7 cellular contexts compared by ENCODE assay signal in the genomic region with DNA sequence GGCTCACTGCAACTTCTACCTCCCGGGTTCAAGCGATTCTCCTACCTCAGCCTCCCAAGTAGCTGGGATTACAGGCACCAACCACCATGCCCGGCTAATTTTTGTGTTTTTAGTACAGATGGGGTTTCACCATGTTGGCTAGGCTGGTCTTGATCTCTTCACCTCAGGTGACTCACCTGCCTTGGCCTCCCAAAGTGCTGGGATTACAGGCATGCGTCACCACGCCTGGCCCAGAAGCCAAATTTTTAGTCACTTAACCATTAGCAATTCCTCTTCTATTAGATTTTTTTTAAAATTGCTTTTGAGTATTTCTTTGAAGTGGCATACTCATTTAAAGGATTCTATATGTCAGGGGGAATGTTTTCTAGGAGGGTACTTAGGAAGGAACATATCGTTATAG.
DNase-seq lines count a peak whose midpoint lies in the region; ATAC-seq and TF ChIP-seq lines count a peak whose summit lies in the region.
"Not testable (repeated sequence)": the region's sequence is repeated elsewhere in the genome, so short reads cannot be mapped to it uniquely, and the experiment has no call there.

No MANE protein-coding gene starts in this region.

- CTCF ChIA-PET in PC-3 (lab: Charles Lee): not testable (repeated sequence)

- not testable (repeated sequence) for BruUV-seq in PC-3 (replicated peaks; lab: Mats Ljungman, UMichigan)

- peak overlapping the region; percentile 25; the same call in 1 of the 2 replicates for H3K9ac ChIP-seq in PC-3 (ENCODE audit: low read length)
- not testable (repeated sequence) for H3K9ac ChIP-seq in adipocyte (ENCODE audit: low read length)

- H4K20me1 ChIP-seq in PC-3 (ENCODE audit: low read length): not testable (repeated sequence)

- H3K4me1 ChIP-seq in PC-3 (ENCODE audit: insufficient read depth, low read length); adipocyte (ENCODE audit: control insufficient read depth, insufficient read depth, low read length): not testable (repeated sequence)
- H3K4me1 ChIP-seq in sigmoid colon (peaks cover 0 to 40% (median 19%) of the 10 kb centered on the region in 4 donors), transverse colon (peaks cover 1 to 18% (median 10%) of the 10 kb centered on the region in 4 donors)

- not testable (repeated sequence) for TF ChIP-seq POLR2A in sigmoid colon (IDR thresholded peaks at IDR 0.05); transverse colon (IDR thresholded peaks at IDR 0.05)

- intact Hi-C loops in PC-3 (cut with micrococcal nuclease); sigmoid colon (cut with DNase I): not testable (repeated sequence)
- intact Hi-C loops in transverse colon (cut with DNase I; ENCODE audit: low total_unique reads): loop anchor here (10.0 kb wide), 1 partner anchor 115 kb away; a partner anchor contains a TSS

- in situ Hi-C loops in transverse colon (cut with MboI; ENCODE audit: low pct_ligation_motif_present in 1 of 4, low pct_unique_long_range_greater_than_20kb in 1 of 4, low sequenced_read_pairs in 3 of 4): not testable (repeated sequence)

- POLR2A ChIA-PET in PC-3 (lab: Charles Lee; ENCODE audit: unreplicated experiment): not testable (repeated sequence)

- WGBS in sigmoid colon, 2 donors: 97 to 98% methylated on average over 6 of the region's 6 CpGs
- 97 to 98% methylated on average over 6 of the region's 6 CpGs for WGBS in transverse colon (ENCODE audit: low coverage in 1 of 2), 2 donors

- not testable (repeated sequence) for TF ChIP-seq CTCF in PC-3 (conservative IDR thresholded peaks at IDR 0.05; ENCODE audit: low read depth, low read length); epithelial cell of esophagus (IDR thresholded peaks at IDR 0.05; ENCODE audit: insufficient read depth, low read depth, low read length, missing control alignments); sigmoid colon (IDR thresholded peaks at IDR 0.05); transverse colon (IDR thresholded peaks at IDR 0.05)

- not testable (repeated sequence) for H3K27me3 ChIP-seq in PC-3 (ENCODE audit: low read length); adipocyte (replicated peaks; ENCODE audit: control insufficient read depth, insufficient read depth, low read length); sigmoid colon; transverse colon

- H3K4me3 ChIP-seq in PC-3 (ENCODE audit: low read length); epithelial cell of esophagus (ENCODE audit: low read length); sigmoid colon; transverse colon: not testable (repeated sequence)
- H3K4me3 ChIP-seq in adipocyte (ENCODE audit: low read length): peak overlapping the region; percentile 8

- H3K4me2 ChIP-seq in PC-3 (ENCODE audit: low read length): not testable (repeated sequence)

- H3F3A ChIP-seq in PC-3 (ENCODE audit: low read length, unreplicated experiment): not testable (repeated sequence)

- H3K9me2 ChIP-seq in PC-3 (replicated peaks; ENCODE audit: low read length): not testable (repeated sequence)

- not testable (repeated sequence) for H3K36me3 ChIP-seq in PC-3 (ENCODE audit: low read depth, low read length); adipocyte (ENCODE audit: control insufficient read depth, insufficient read depth, low read length, severe bottlenecking); sigmoid colon; transverse colon

- H3K79me2 ChIP-seq in PC-3 (ENCODE audit: low read length): peaks cover 80% of the 10 kb centered on the region

- DNase-seq in ELR (ENCODE audit: low read depth): peak; percentile 46
- DNase-seq in PC-3: peak; percentile 57
- DNase-seq in adipocyte (ENCODE audit: low read depth); sigmoid colon; transverse colon: not testable (repeated sequence)
- DNase-seq in epithelial cell of esophagus (ENCODE audit: low read depth): peak; percentile 27
- peak; percentile 41 for DNase-seq in kidney tubule cell (ENCODE audit: low spot score)

- H2AFZ ChIP-seq in PC-3 (ENCODE audit: low read length): not testable (repeated sequence)

- ATAC-seq in PC-3: not testable (repeated sequence)

- H3K27ac ChIP-seq in PC-3 (ENCODE audit: low read length) (peak overlapping the region; percentile 59), sigmoid colon (peak overlapping the region in 3 of 4 donors; percentile 51 to 93 (median 68)), transverse colon (peak overlapping the region in 3 of 4 donors; percentile 26 to 51 (median 51))

- TF ChIP-seq EP300 in sigmoid colon (IDR thresholded peaks at IDR 0.05); transverse colon (IDR thresholded peaks at IDR 0.05; ENCODE audit: low read depth): not testable (repeated sequence)

- not testable (repeated sequence) for H3K9me3 ChIP-seq in PC-3 (ENCODE audit: low read length); sigmoid colon; transverse colon
- peaks cover 12% of the 10 kb centered on the region for H3K9me3 ChIP-seq in adipocyte (ENCODE audit: control insufficient read depth, low read length)
